In genomic region chr5:149240354-149240998, GRCh38 we compare ENCODE assay signal across 8 cellular contexts. TPM values are rescaled to one million over a fixed set of nuclear protein-coding genes. Genes with fewer than 3 reads are reported as not detected.
DNase-seq lines count a peak whose midpoint lies in the region; ATAC-seq and TF ChIP-seq lines count a peak whose summit lies in the region.

No MANE protein-coding gene starts in this region.

- H3K27me3 ChIP-seq in adrenal gland (no peaks in the 10 kb centered on the region), endodermal cell (ENCODE audit: control insufficient read depth, insufficient read depth, low read length, poor library complexity, severe bottlenecking) (peaks cover 64% of the 10 kb centered on the region)

- H3K9me3 Mint-ChIP-seq in activated B cell treated with CpG ODN at 0.5 μM for 24 hours (no peaks in the 10 kb centered on the region), endodermal cell (no peaks in the 10 kb centered on the region)

- no peak for TF ChIP-seq CTCF in activated B cell treated with CpG ODN at 0.5 μM for 24 hours (IDR thresholded peaks at IDR 0.05)
- no peak for TF ChIP-seq CTCF in adrenal gland (IDR thresholded peaks at IDR 0.05)
- no peak for TF ChIP-seq CTCF in endodermal cell (conservative IDR thresholded peaks at IDR 0.05)

- intact Hi-C loops in activated B cell treated with CpG ODN at 0.5 μM for 24 hours (cut with micrococcal nuclease) = no loop called here
- intact Hi-C loops in adrenal gland (cut with DNase I) = no loop called here

- POLR2A ChIA-PET in activated B cell treated with CpG ODN at 0.5 μM for 24 hours (lab: Charles Lee) = no interaction called here

- H3K4me3 Mint-ChIP-seq in activated B cell treated with CpG ODN at 0.5 μM for 24 hours (no peak overlapping the region), endodermal cell (no peak overlapping the region)

- H3K9me3 ChIP-seq in adrenal gland (replicated peaks in 1 of 3) = no peaks in the 10 kb centered on the region
- no peaks in the 10 kb centered on the region for H3K9me3 ChIP-seq in endodermal cell (ENCODE audit: control insufficient read depth, low read length)

- TF ChIP-seq POLR2A in adrenal gland (IDR thresholded peaks at IDR 0.05) = no peak

- CTCF ChIA-PET in activated B cell treated with CpG ODN at 0.5 μM for 24 hours (lab: Charles Lee) = no interaction called here

- H3K27ac ChIP-seq in adrenal gland = no peak overlapping the region
- H3K27ac ChIP-seq in endodermal cell (ENCODE audit: low read depth, low read length) = no peak overlapping the region

- peaks cover 10% of the 10 kb centered on the region for H3K4me1 Mint-ChIP-seq in activated B cell treated with CpG ODN at 0.5 μM for 24 hours
- no peaks in the 10 kb centered on the region for H3K4me1 Mint-ChIP-seq in endodermal cell

- H3K4me1 ChIP-seq in adrenal gland (replicated peaks in 1 of 2) = no peaks in the 10 kb centered on the region
- H3K4me1 ChIP-seq in endodermal cell (ENCODE audit: control insufficient read depth, insufficient read depth, low read length) = no peaks in the 10 kb centered on the region

- WGBS in adrenal gland, 4 donors = 68 to 80% (median 69%) methylated on average over 13 of the region's 13 CpGs
- 85 to 89% methylated on average over 8 to 13 of the region's 13 CpGs for WGBS in endodermal cell (ENCODE audit: insufficient coverage in 1 of 2, insufficient read length in 1 of 2), 2 experiments

- H3K27me3 Mint-ChIP-seq in activated B cell treated with CpG ODN at 0.5 μM for 24 hours (peaks cover 10% of the 10 kb centered on the region), endodermal cell (ENCODE audit: insufficient read depth) (peaks cover 42% of the 10 kb centered on the region)

- H3K36me3 Mint-ChIP-seq in activated B cell treated with CpG ODN at 0.5 μM for 24 hours (ENCODE audit: low read depth) (no peaks in the 10 kb centered on the region), endodermal cell (ENCODE audit: low read depth) (no peaks in the 10 kb centered on the region)

- DNase-seq in activated B cell treated with CpG ODN at 0.5 μM for 24 hours (no peak), adrenal gland (peak in 4 of 7 donors; percentile 21 to 55 (median 28)), NCI-H187 (lab: John Stamatoyannopoulos, UW) (no peak), NCI-H345 treated with DMSO at 0.1 percent for 48 hours (lab: John Stamatoyannopoulos, UW; ENCODE audit: unreplicated experiment) (no peak), NCI-H446 (lab: John Stamatoyannopoulos, UW) (no peak), endodermal cell (no peak)
- peak; percentile 49 to 72 (median 67) for DNase-seq in stimulated activated CD4-positive, alpha-beta T cell treated with anti-CD3 and anti-CD28 coated beads, TNF-alpha, amount 100 ng/mL, for 1 hour (ENCODE audit: low read depth in 3 of 3, low spot score in 1 of 3)

- H3K36me3 ChIP-seq in adrenal gland (replicated peaks in 1 of 2) = no peaks in the 10 kb centered on the region
- H3K36me3 ChIP-seq in endodermal cell (ENCODE audit: control insufficient read depth, insufficient read depth, low read length) = no peaks in the 10 kb centered on the region

- peak; percentile 51 for ATAC-seq in GM19351 (IDR thresholded peaks at IDR 0.05; ENCODE audit: unreplicated experiment)
- peak; percentile 60 for ATAC-seq in activated B cell treated with CpG ODN at 0.5 μM for 24 hours (ENCODE audit: low read depth)

- no peak overlapping the region for H3K27ac Mint-ChIP-seq in activated B cell treated with CpG ODN at 0.5 μM for 24 hours
- no peak overlapping the region for H3K27ac Mint-ChIP-seq in endodermal cell

- no peak overlapping the region for H3K9ac ChIP-seq in endodermal cell (ENCODE audit: extremely low read depth, low read length, poor library complexity, severe bottlenecking)

- H3K4me3 ChIP-seq in adrenal gland = no peak overlapping the region
- H3K4me3 ChIP-seq in endodermal cell (ENCODE audit: low read length) = no peak overlapping the region

RNA-seq across cellular contexts. Expression of gene AFAP1L1, which starts 31.2 kb away (rescaled TPM):
- total RNA-seq in activated B cell treated with CpG ODN at 0.5 μM for 24 hours (0.44 TPM in 1 of 2 replicates, not detected in the other), adrenal gland (10 to 100 TPM in 3 of 8 donors, 1 to 10 TPM in 5; 6.2 to 13.4 (median 9.7) TPM), endodermal cell (under 1 TPM; 0.58 to 0.79 TPM)
- 10 to 100 TPM in 1 of 3 donors, 1 to 10 TPM in 2; 4.3 to 13.4 (median 5.2) TPM for polyA plus RNA-seq in adrenal gland
- 1.4 TPM for polyA plus RNA-seq in endodermal cell (2013, experiment 1 of 2)
- polyA plus RNA-seq in endodermal cell (2013, experiment 2 of 2) = 1.3 TPM

Comparison
In these comparisons a context has a peak if more than half of its experiments do, and no peak if none do; other contexts are left out.
1. DNase-seq: peak in adrenal gland (4 of 7) and stimulated activated CD4-positive, alpha-beta T cell treated with anti-CD3 and anti-CD28 coated beads, TNF-alpha, amount 100 ng/mL, for 1 hour (3 of 3); none in activated B cell treated with CpG ODN at 0.5 μM for 24 hours (single experiment), NCI-H187 (0 of 2), NCI-H345 treated with DMSO at 0.1 percent for 48 hours (single experiment), NCI-H446 (0 of 2) and endodermal cell (single experiment).